1 cellular context compared by ENCODE assay signal in genomic region chr12:3617565-3617964, GRCh38.
TF ChIP-seq lines count a peak whose summit lies in the region.

No MANE protein-coding gene starts in this region.

TF ChIP-seq in H1, 55 proteins besides CTCF, POLR2A, EP300 and RAD21 (continued from another document):
- TF ChIP-seq, protein P1, sequence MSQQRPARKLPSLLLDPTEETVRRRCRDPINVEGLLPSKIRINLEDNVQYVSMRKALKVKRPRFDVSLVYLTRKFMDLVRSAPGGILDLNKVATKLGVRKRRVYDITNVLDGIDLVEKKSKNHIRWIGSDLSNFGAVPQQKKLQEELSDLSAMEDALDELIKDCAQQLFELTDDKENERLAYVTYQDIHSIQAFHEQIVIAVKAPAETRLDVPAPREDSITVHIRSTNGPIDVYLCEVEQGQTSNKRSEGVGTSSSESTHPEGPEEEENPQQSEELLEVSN (IDR thresholded peaks at IDR 0.05) = no peak
- TF ChIP-seq TAF1 (IDR thresholded peaks at IDR 0.05; ENCODE audit: low read depth, low read length) (no peak), CHD1 (IDR thresholded peaks at IDR 0.05; ENCODE audit: low read depth, low read length) (no peak)
